In the genomic region with DNA sequence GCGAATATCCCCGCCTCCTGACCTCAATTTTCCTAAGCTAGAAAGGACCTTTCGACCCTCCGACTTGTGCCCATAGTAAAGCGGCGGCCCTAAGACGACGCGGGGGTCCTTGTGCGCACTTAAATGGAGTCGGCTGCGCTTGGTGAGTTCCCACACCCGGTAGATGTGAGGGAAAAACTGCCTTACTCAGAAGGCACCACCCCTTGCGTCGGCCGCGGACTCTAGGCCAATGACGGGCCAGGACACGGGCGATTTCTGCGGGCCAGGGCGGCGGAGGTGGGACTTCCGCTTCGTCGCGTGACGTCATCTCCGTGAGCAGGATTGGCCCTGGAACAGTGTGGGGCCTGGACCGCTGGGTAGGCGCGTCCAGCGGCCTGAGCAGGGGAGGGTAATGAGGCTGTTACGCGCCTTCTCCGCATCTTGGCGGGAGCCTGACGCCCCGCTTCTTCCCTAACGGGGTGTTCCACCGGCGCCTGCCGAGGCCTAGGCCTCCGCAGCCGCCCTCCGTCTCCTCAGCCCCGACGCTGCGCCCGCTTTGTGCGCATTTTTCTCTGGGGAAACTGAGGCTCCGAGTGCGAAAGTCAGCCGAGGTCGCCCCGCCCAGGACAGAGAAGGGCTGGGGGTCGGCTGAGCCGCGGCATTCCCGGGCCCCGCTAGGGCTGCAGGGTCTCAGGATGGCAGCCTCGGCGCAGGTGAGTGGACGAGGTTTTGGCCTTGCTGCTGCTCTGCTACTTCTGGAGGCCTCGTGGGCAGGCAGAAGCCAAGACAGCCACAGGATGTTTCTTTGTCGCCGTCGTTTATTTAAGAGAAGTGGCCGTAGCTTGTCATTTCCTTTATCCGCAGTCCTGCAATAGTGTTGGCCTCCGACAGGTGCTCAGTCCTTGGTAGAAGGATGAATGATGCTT, we compare ENCODE assay signal across 8 cellular contexts. TPM values are rescaled to one million over a fixed set of nuclear protein-coding genes. Genes with fewer than 3 reads are reported as not detected.
A peak's percentile ranks its signal among the peaks of the same experiment; 100 is the strongest.
DNase-seq lines count a peak whose midpoint lies in the region; ATAC-seq, FAIRE-seq and TF ChIP-seq lines count a peak whose summit lies in the region.

A gene (plus strand): TSS at position 293 of the 905 bp plus-strand sequence. CDS start 382 bp downstream, at position 675.

- H3K27ac ChIP-seq in hepatocyte (peak within 1 kb of the TSS; percentile 90), rectal smooth muscle tissue (ENCODE audit: low read depth, low read length) (peak within 1 kb of the TSS; percentile 91), aorta (ENCODE audit: low read depth in 1 of 2, low read length in 2 of 2) (peak within 1 kb of the TSS in 1 of 2 donors; percentile 66)

- no peak for TF ChIP-seq CTCF in hepatocyte (IDR thresholded peaks at IDR 0.05; ENCODE audit: poor library complexity)

- WGBS in hepatocyte (ENCODE audit: low lambda C conversion rate, missing lambda C conversion rate): 2% methylated on average over 68 of the region's 71 CpGs
- WGBS in aorta, 2 donors: 1% methylated on average over 64 to 71 of the region's 71 CpGs

- H3K4me1 ChIP-seq in hepatocyte (ENCODE audit: insufficient read depth) (peaks cover 9% of the 10 kb centered on the region), rectal smooth muscle tissue (ENCODE audit: control insufficient read depth, insufficient read depth, low read length) (peaks cover 12% of the 10 kb centered on the region), aorta (ENCODE audit: control insufficient read depth in 1 of 2, insufficient read depth in 2 of 2, low read length in 2 of 2) (no peaks in the 10 kb centered on the region)

- intact Hi-C loops in aorta (cut with DNase I): loop anchor here in 1 of 2 donors (5.0 kb wide), 1 partner anchor 38 kb away; a partner anchor contains a TSS

- peak within 1 kb of the TSS; percentile 56 for H3K4me3 ChIP-seq in hepatocyte
- peak within 1 kb of the TSS; percentile 83 for H3K4me3 ChIP-seq in rectal smooth muscle tissue (ENCODE audit: low read length)
- H3K4me3 ChIP-seq in aorta (ENCODE audit: low read length in 2 of 2): peak within 1 kb of the TSS; percentile 57 to 69

- H3K27me3 ChIP-seq in hepatocyte (peaks cover 28% of the 10 kb centered on the region), rectal smooth muscle tissue (ENCODE audit: control insufficient read depth, insufficient read depth, low read length) (no peaks in the 10 kb centered on the region), aorta (ENCODE audit: control insufficient read depth in 1 of 2, insufficient read depth in 2 of 2, low read length in 1 of 2) (no peaks in the 10 kb centered on the region)

- H3K9ac ChIP-seq in rectal smooth muscle tissue (ENCODE audit: low read length): peak within 1 kb of the TSS; percentile 81

- peak; percentile 93 for DNase-seq in GM18507 (ENCODE audit: extremely low spot score, insufficient read length, low read depth)
- DNase-seq in NCI-H2029 (lab: John Stamatoyannopoulos, UW): peak; percentile 94
- peak; percentile 79 for DNase-seq in T-helper 9 cell
- DNase-seq in astrocyte of the hippocampus (ENCODE audit: low read depth, low spot score): peak; percentile 99
- DNase-seq in hepatocyte (ENCODE audit: low spot score): peak; percentile 98
- DNase-seq in aorta: peak; percentile 98 to 99

- H3K9me3 ChIP-seq in hepatocyte (ENCODE audit: low read depth) (no peaks in the 10 kb centered on the region), aorta (ENCODE audit: control insufficient read depth, low read length) (peaks cover 8% of the 10 kb centered on the region)

- peak within 1 kb of the TSS; percentile 92 for H2AFZ ChIP-seq in hepatocyte

- ATAC-seq in HG02973 (IDR thresholded peaks at IDR 0.05; ENCODE audit: unreplicated experiment) (peak; percentile 95), aorta (ENCODE audit: low FRiP score) (peak; percentile 99)

- no peaks in the 10 kb centered on the region for H3K36me3 ChIP-seq in hepatocyte (replicated peaks; ENCODE audit: insufficient read depth, low read depth)
- H3K36me3 ChIP-seq in rectal smooth muscle tissue (ENCODE audit: control insufficient read depth, insufficient read depth, low read length): peaks cover 20% of the 10 kb centered on the region
- peaks cover 5 to 11% of the 10 kb centered on the region in 2 donors for H3K36me3 ChIP-seq in aorta (ENCODE audit: control insufficient read depth in 1 of 2, insufficient read depth in 2 of 2, low read length in 1 of 2)

- FAIRE-seq in GM18507 (lab: Jason Lieb, UNC): peak; percentile 99

- peaks cover 26% of the 10 kb centered on the region for H3K79me2 ChIP-seq in hepatocyte

- H3K4me2 ChIP-seq in hepatocyte: peak within 1 kb of the TSS; percentile 84

- H4K20me1 ChIP-seq in hepatocyte (ENCODE audit: insufficient read depth, poor library complexity, severe bottlenecking): no peaks in the 10 kb centered on the region

- no peaks in the 10 kb centered on the region for H3K9me2 ChIP-seq in hepatocyte (replicated peaks; ENCODE audit: insufficient read depth)

RNA-seq across cellular contexts. Expression of the gene that starts here (rescaled TPM):
- total RNA-seq in hepatocyte (6.7 and 6.9 TPM in 2 replicates), aorta (1 to 10 TPM; 8.2 to 8.9 TPM)
- polyA plus RNA-seq in hepatocyte (0.61 and 2.6 TPM in 2 replicates), aorta (1 to 10 TPM in 1 of 2 donors, under 1 TPM in 1; 0.38 to 1.7 TPM)
